Comparison of ENCODE assay signal across 11 cellular contexts in the genomic region with DNA sequence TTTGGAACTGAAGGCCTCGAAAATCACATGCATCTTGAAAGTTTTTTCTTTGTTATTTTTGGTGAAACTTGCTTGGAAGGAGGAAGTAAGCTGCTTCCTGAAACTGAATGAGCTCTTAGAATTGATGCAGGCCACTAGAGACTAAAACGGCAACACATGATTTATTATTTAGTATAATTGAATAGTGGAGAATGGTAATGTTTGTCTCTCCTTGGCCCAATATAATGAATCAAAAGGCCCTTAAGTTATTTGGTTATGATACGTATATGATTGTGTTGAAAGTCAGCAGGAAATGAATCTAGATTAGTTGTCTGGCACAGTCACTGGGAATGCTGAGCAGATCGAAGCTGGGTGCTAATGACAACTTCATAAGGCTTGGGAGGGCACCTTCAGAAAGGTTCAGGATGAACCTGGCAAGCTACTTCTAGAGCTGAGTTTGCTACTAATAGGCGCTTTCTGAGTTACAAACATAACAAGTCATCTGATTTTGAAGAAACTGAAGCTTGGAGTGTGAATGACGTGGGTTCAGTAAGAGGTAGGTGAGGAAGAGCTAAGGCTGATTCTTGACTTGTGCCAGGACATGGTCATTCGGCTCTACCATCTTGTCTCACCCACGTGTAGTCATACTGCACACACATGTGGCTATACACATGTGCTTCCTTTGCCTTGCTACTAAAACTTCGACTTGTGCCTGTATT. TPM values are rescaled to one million over a fixed set of nuclear protein-coding genes. Genes with fewer than 3 reads are reported as not detected.
DNase-seq lines count a peak whose midpoint lies in the region; ATAC-seq, FAIRE-seq and TF ChIP-seq lines count a peak whose summit lies in the region.
"Had no signal": no experiment of that assay in that cellular context is flagged by ENCODE, and none has a peak within 500 bp of the region (broad histone marks: within the 10 kb centered on the region; RNA-seq: fewer than 3 reads in every experiment).

No MANE protein-coding gene starts in this region.

- H3K4me1 Mint-ChIP-seq in mesothelial cell of epicardium = peaks cover 19% of the 10 kb centered on the region

- no peak for DNase-seq in K562 (ENCODE audit: extremely low read depth in 1 of 4, low spot score in 3 of 4)
- no peak for DNase-seq in mesothelial cell of epicardium (ENCODE audit: low spot score in 2 of 2, unreplicated experiment in 2 of 2)
- no peak for DNase-seq in SK-N-SH
- DNase-seq in GM19238 (ENCODE audit: insufficient read length, low spot score) = no peak
- DNase-seq: colonic mucosa, trophoblast cell had no signal

- in situ Hi-C loops in K562 (cut with MboI) = no loop called here

- CTCF ChIA-PET in K562 (lab: Yijun Ruan, JAX; ENCODE audit: low intra/inter-chr PET ratio) = no interaction called here
- CTCF ChIA-PET in SK-N-SH (lab: Yijun Ruan, JAX) = interaction anchor here (0.6 kb wide), 1 partner anchor 90 kb away, joined by 3 read pairs; no protein-coding TSS in a partner anchor

- peak overlapping the region; percentile 67 for H3K4me2 ChIP-seq in BLaER1
- H3K4me2 ChIP-seq in Loucy (ENCODE audit: low read depth, low read length, poor library complexity, severe bottlenecking) = peak overlapping the region; percentile 68
- H3K4me2 ChIP-seq in K562 (ENCODE audit: insufficient read depth, low read length) = no peak overlapping the region
- no peak overlapping the region for H3K4me2 ChIP-seq in SK-N-SH

- no peaks in the 10 kb centered on the region for H3F3A ChIP-seq in Loucy (ENCODE audit: low read depth)
- H3F3A ChIP-seq in SK-N-SH (replicated peaks; ENCODE audit: insufficient read depth) = no peaks in the 10 kb centered on the region

- ATAC-seq in K562 (no peak), GM19467 (IDR thresholded peaks at IDR 0.05; ENCODE audit: unreplicated experiment) (no peak), SK-N-SH treated with all-trans-retinoic acid at 6 μM for 48 hours (no peak)

- POLR2A ChIA-PET in K562 (lab: Yijun Ruan, JAX) (interaction anchor here (0.6 to 1.7 kb wide), 6 partner anchors 10 to 89 kb away, joined by 3 read pairs; no protein-coding TSS in a partner anchor), SK-N-SH (lab: Yijun Ruan, JAX) (interaction anchor here (1.1 kb wide), 1 partner anchor 8 kb away, joined by 3 read pairs; no protein-coding TSS in a partner anchor)

- intact Hi-C loops in K562 (cut with micrococcal nuclease) = no loop called here

- peaks cover 47% of the 10 kb centered on the region for H3K4me1 ChIP-seq in BLaER1
- peaks cover 29% of the 10 kb centered on the region for H3K4me1 ChIP-seq in Loucy (ENCODE audit: insufficient read depth, low read length, poor library complexity, severe bottlenecking)
- H3K4me1 ChIP-seq in K562 (replicated peaks in 1 of 2; ENCODE audit: control insufficient read depth in 2 of 2, insufficient read depth in 2 of 2, low read length in 2 of 2) = peaks cover 0 to 12% of the 10 kb centered on the region in 2 experiments; a peak in 4 of 5 replicates
- peaks cover 3 to 16% of the 10 kb centered on the region in 2 experiments; a peak in 2 of 4 replicates for H3K4me1 ChIP-seq in SK-N-SH (ENCODE audit: control insufficient read depth in 1 of 2, insufficient read depth in 2 of 2, low read depth in 1 of 2, low read length in 1 of 2)
- H3K4me1 ChIP-seq: colonic mucosa had no signal

- H3K9me1 ChIP-seq in K562 (ENCODE audit: control insufficient read depth, insufficient read depth, low read length) = no peaks in the 10 kb centered on the region

- H3K4me3 ChIP-seq in BLaER1 (peak overlapping the region; percentile 25; the same call in 1 of the 2 replicates), Loucy (ENCODE audit: low read length, poor library complexity, severe bottlenecking) (peak overlapping the region; percentile 42), K562 (no peak overlapping the region), SK-N-SH (ENCODE audit: low read depth in 2 of 2, low read length in 1 of 2) (no peak overlapping the region)
- H3K4me3 ChIP-seq: colonic mucosa had no signal

- H3K9me2 ChIP-seq in Loucy (replicated peaks; ENCODE audit: low read depth, low read length) = no peaks in the 10 kb centered on the region
- peaks cover 3% of the 10 kb centered on the region; the same call in 1 of the 2 replicates for H3K9me2 ChIP-seq in SK-N-SH

- H3K9me3 ChIP-seq in BLaER1 (peaks cover 19% of the 10 kb centered on the region), Loucy (ENCODE audit: insufficient read depth, low read depth, low read length) (peaks cover 5% of the 10 kb centered on the region; the same call in 1 of the 2 replicates), K562 (replicated peaks; ENCODE audit: control insufficient read depth, insufficient read depth, low read depth, low read length) (no peaks in the 10 kb centered on the region), SK-N-SH (no peaks in the 10 kb centered on the region)
- H3K9me3 ChIP-seq: colonic mucosa had no signal

- H2AFZ ChIP-seq in Loucy (ENCODE audit: low read length) (peak overlapping the region; percentile 70), K562 (ENCODE audit: low read depth, low read length) (peak overlapping the region; percentile 72), SK-N-SH (ENCODE audit: low read depth) (no peak overlapping the region)

- TF ChIP-seq RAD21 in K562 (CRISPR knock-in tag; conservative IDR thresholded peaks at IDR 0.05 in 1 of 2, IDR thresholded peaks at IDR 0.05 in 1 of 2) (no peak), SK-N-SH (IDR thresholded peaks at IDR 0.05; ENCODE audit: low read length) (no peak)

- peaks cover 17% of the 10 kb centered on the region for H3K36me3 Mint-ChIP-seq in mesothelial cell of epicardium

- TF ChIP-seq EP300 in K562 (IDR thresholded peaks at IDR 0.05; ENCODE audit: low read length) (no peak), SK-N-SH (IDR thresholded peaks at IDR 0.05; ENCODE audit: borderline replicate concordance in 1 of 2, low read depth in 1 of 2, low read length in 1 of 2) (no peak)

- TF ChIP-seq CTCF in Loucy (conservative IDR thresholded peaks at IDR 0.05; ENCODE audit: low read length) (no peak), K562 (IDR thresholded peaks at IDR 0.05 in 2 of 3, conservative IDR thresholded peaks at IDR 0.05 in 1 of 3; ENCODE audit: insufficient read depth in 2 of 3, low read depth in 1 of 3, low read length in 3 of 3) (no peak), mesothelial cell of epicardium (IDR thresholded peaks at IDR 0.05; ENCODE audit: unreplicated experiment) (no peak), SK-N-SH (IDR thresholded peaks at IDR 0.05) (no peak)

- H3K27me3 Mint-ChIP-seq in mesothelial cell of epicardium (ENCODE audit: low read depth) = no peaks in the 10 kb centered on the region

- H3K79me2 ChIP-seq in Loucy (ENCODE audit: insufficient read depth, low read length) (no peaks in the 10 kb centered on the region), K562 (ENCODE audit: control insufficient read depth, insufficient read depth, low read length) (no peaks in the 10 kb centered on the region), SK-N-SH (ENCODE audit: insufficient read depth) (no peaks in the 10 kb centered on the region)

- peaks cover 4% of the 10 kb centered on the region for H3K9me3 Mint-ChIP-seq in mesothelial cell of epicardium
- H3K9me3 Mint-ChIP-seq: neural crest cell had no signal

- H4K20me1 ChIP-seq in BLaER1 (no peaks in the 10 kb centered on the region), Loucy (ENCODE audit: insufficient read depth, low read length, poor library complexity, severe bottlenecking) (no peaks in the 10 kb centered on the region), K562 (replicated peaks; ENCODE audit: control insufficient read depth, insufficient read depth, low read length) (no peaks in the 10 kb centered on the region), SK-N-SH (ENCODE audit: insufficient read depth) (no peaks in the 10 kb centered on the region)

- H3K36me3 ChIP-seq in BLaER1 = peaks cover 21% of the 10 kb centered on the region
- H3K36me3 ChIP-seq in Loucy (ENCODE audit: insufficient read depth, low read length) = peaks cover 13% of the 10 kb centered on the region; the same call in 1 of the 2 replicates
- H3K36me3 ChIP-seq in K562 (ENCODE audit: control insufficient read depth, insufficient read depth, low read length) = no peaks in the 10 kb centered on the region; the same call in 2 of the 3 replicates
- H3K36me3 ChIP-seq in SK-N-SH (replicated peaks in 1 of 2; ENCODE audit: control insufficient read depth in 1 of 2, insufficient read depth in 2 of 2, low read length in 1 of 2) = peaks cover 0 to 21% of the 10 kb centered on the region in 2 experiments
- H3K36me3 ChIP-seq: colonic mucosa had no signal

- no peak for FAIRE-seq in K562 (lab: Jason Lieb, UNC)

- BruUV-seq in K562 (replicated peaks; lab: Mats Ljungman, UMichigan) = no TSS peak

- H3K9ac ChIP-seq in BLaER1 = peak overlapping the region; percentile 57
- peak overlapping the region; percentile 57 for H3K9ac ChIP-seq in Loucy (ENCODE audit: low read depth, low read length, poor library complexity, severe bottlenecking)
- no peak overlapping the region for H3K9ac ChIP-seq in K562 (ENCODE audit: insufficient read depth in 1 of 2, low read depth in 2 of 2, low read length in 2 of 2)
- H3K9ac ChIP-seq in SK-N-SH = no peak overlapping the region

- peak overlapping the region; percentile 81 for H3K27ac Mint-ChIP-seq in mesothelial cell of epicardium

- WGBS in K562 (ENCODE audit: insufficient coverage, low coverage, missing lambda C conversion rate) = 35% methylated on average over 9 of the region's 9 CpGs
- 86% methylated on average over 9 of the region's 9 CpGs for WGBS in SK-N-SH (ENCODE audit: low lambda C conversion rate)

- no peak overlapping the region for H3K4me3 Mint-ChIP-seq in mesothelial cell of epicardium
- H3K4me3 Mint-ChIP-seq: neural crest cell had no signal

- TF ChIP-seq POLR2A in K562 (conservative IDR thresholded peaks at IDR 0.05) = no peak

- H3K27ac ChIP-seq in BLaER1 (peak overlapping the region; percentile 84), K562 (ENCODE audit: extremely low read depth, low read depth, low read length) (no peak overlapping the region), SK-N-SH (ENCODE audit: low read depth in 2 of 2, low read length in 1 of 2) (no peak overlapping the region)
- H3K27ac ChIP-seq: colonic mucosa had no signal

- H3K27me3 ChIP-seq in BLaER1 = no peaks in the 10 kb centered on the region
- no peaks in the 10 kb centered on the region for H3K27me3 ChIP-seq in Loucy (ENCODE audit: insufficient read depth, low read length, poor library complexity, severe bottlenecking)
- H3K27me3 ChIP-seq in K562 (ENCODE audit: control insufficient read depth in 2 of 2, insufficient read depth in 2 of 2, low read length in 2 of 2) = no peaks in the 10 kb centered on the region
- H3K27me3 ChIP-seq in SK-N-SH (ENCODE audit: insufficient read depth) = no peaks in the 10 kb centered on the region
- H3K27me3 ChIP-seq: colonic mucosa had no signal

RNA-seq across cellular contexts. Expression of a gene that starts 56.2 kb away (rescaled TPM):
- 1.2 and 3.2 TPM in 2 replicates for total RNA-seq in K562 (2011; cell fraction: chromatin; rRNA removed; ENCODE audit: low replicate concordance)
- 0.79 and 1.0 TPM in 2 replicates for total RNA-seq in K562 (2011; cell fraction: nucleolus; rRNA removed)
- 1.4 and 2.7 TPM in 2 replicates for total RNA-seq in K562 (2011; cell fraction: nucleoplasm; rRNA removed)
- total RNA-seq in K562 (2014; rRNA removed) = 2.3 TPM in 2 replicates
- 4.4 and 4.8 TPM in 2 replicates for total RNA-seq in K562 (2014; rRNA removed; fragmentation: Illumina TruSeq; extraction: Trizol)
- 4.9 and 5.0 TPM in 2 replicates for total RNA-seq in K562 (2015; rRNA removed; fragmentation: Illumina TruSeq; extraction: Trizol)
- 2.9 and 4.3 TPM in 2 replicates for total RNA-seq in K562 (2021)
- polyA plus RNA-seq in K562 (2011; rRNA removed) = 1.8 and 2.4 TPM in 2 replicates
- 1.0 and 1.8 TPM in 2 replicates for polyA plus RNA-seq in K562 (2011; cell fraction: cytosol; rRNA removed)
- 0.73 and 0.78 TPM in 2 replicates for polyA plus RNA-seq in K562 (2011; cell fraction: nucleus; rRNA removed)
- polyA plus RNA-seq in K562 (2012) = 4.6 and 5.5 TPM in 2 replicates
- 4.1 and 4.3 TPM in 2 replicates for polyA plus RNA-seq in K562 (2014; fragmentation: Illumina TruSeq; extraction: Trizol)
- polyA plus RNA-seq in K562 (2014; fragmentation: Nextera tagmentation; extraction: Ambion mirVana) = 1 to 10 TPM; 1.7 to 1.9 TPM
- 2.9 and 3.9 TPM in 2 replicates for polyA plus RNA-seq in K562 (2014; rRNA removed)
- polyA minus RNA-seq in K562 (2011; rRNA and poly(A)+ RNA removed) = 2.9 and 3.5 TPM in 2 replicates
- polyA minus RNA-seq in K562 (2011; cell fraction: cytosol; rRNA and poly(A)+ RNA removed) = 1.6 and 2.3 TPM in 2 replicates
- polyA minus RNA-seq in K562 (2011; cell fraction: nucleus; rRNA and poly(A)+ RNA removed) = 0.54 and 1.8 TPM in 2 replicates
- 22.9 to 25.9 TPM (median 24.0 TPM) in 3 replicates for total RNA-seq in mesothelial cell of epicardium
- 10.6 and 11.9 TPM in 2 replicates for polyA plus RNA-seq in SK-N-SH (2012; rRNA removed)
- polyA plus RNA-seq in SK-N-SH (2012; cell fraction: cytosol; rRNA removed) = 14.5 and 15.9 TPM in 2 replicates
- polyA plus RNA-seq in SK-N-SH (2012; cell fraction: nucleus; rRNA removed) = 3.8 and 7.6 TPM in 2 replicates

Comparison
In these comparisons a context has a peak if more than half of its experiments do, and no peak if none do; other contexts are left out.
1. H3K4me2 ChIP-seq: peak in BLaER1 (single experiment) and Loucy (single experiment); none in K562 (single experiment) and SK-N-SH (single experiment).
2. H3K4me3 ChIP-seq: peak in BLaER1 (single experiment) and Loucy (single experiment); none in K562 (single experiment) and SK-N-SH (0 of 2).
3. H3K9ac ChIP-seq: peak in BLaER1 (single experiment) and Loucy (single experiment); none in K562 (0 of 2) and SK-N-SH (single experiment).